Comparison of ENCODE assay signal across 15 cellular contexts in genomic region chr12:132517740-132518100, GRCh38.
"Had no signal": no experiment of that assay in that cellular context is flagged by ENCODE, and none has a peak within 500 bp of the region (broad histone marks: within the 10 kb centered on the region; RNA-seq: fewer than 3 reads in every experiment).

No MANE protein-coding gene starts in this region.

- H3K27me3 ChIP-seq: ovary, stomach, tibial artery had no signal

- ATAC-seq: activated T-helper 17 cell treated with anti-CD3 and anti-CD28 coated beads, Interleukin-2, amount 50 U/mL, for 72 hours; left cardiac atrium had no signal

- H3K27me3 Mint-ChIP-seq: activated B cell treated with CpG ODN at 0.5 μM for 24 hours; activated CD4-positive, alpha-beta T cell treated with anti-CD3 and anti-CD28 coated beads, Interleukin-2, amount 10 ng/mL, durations not matched to agents 7 days and 5 days; activated T-helper 17 cell treated with anti-CD3 and anti-CD28 coated beads, Interleukin-2, amount 50 U/mL, for 72 hours; memory B cell had no signal

- H3K27ac Mint-ChIP-seq: activated B cell treated with CpG ODN at 0.5 μM for 24 hours; activated CD4-positive, alpha-beta T cell treated with anti-CD3 and anti-CD28 coated beads, Interleukin-2, amount 10 ng/mL, durations not matched to agents 7 days and 5 days; activated naive CD4-positive, alpha-beta T cell treated with anti-CD3 and anti-CD28 coated beads for 36 hours; activated T-helper 17 cell treated with anti-CD3 and anti-CD28 coated beads, Interleukin-2, amount 50 U/mL, for 72 hours; memory B cell had no signal

- H3K9me3 ChIP-seq: ovary, stomach had no signal

- H3K36me3 ChIP-seq: ovary had no signal

- H3K4me3 Mint-ChIP-seq: activated B cell treated with CpG ODN at 0.5 μM for 24 hours; activated CD4-positive, alpha-beta T cell treated with anti-CD3 and anti-CD28 coated beads, Interleukin-2, amount 10 ng/mL, durations not matched to agents 7 days and 5 days; activated naive CD4-positive, alpha-beta T cell treated with anti-CD3 and anti-CD28 coated beads for 36 hours; activated T-helper 17 cell treated with anti-CD3 and anti-CD28 coated beads, Interleukin-2, amount 50 U/mL, for 72 hours; memory B cell had no signal

- H3K27ac ChIP-seq: coronary artery, ovary, skin epidermis, tibial artery had no signal

- H3K4me3 ChIP-seq: coronary artery, ovary, skin epidermis, stomach, tibial artery had no signal

- DNase-seq: activated B cell treated with CpG ODN at 0.5 μM for 24 hours; activated CD4-positive, alpha-beta T cell treated with anti-CD3 and anti-CD28 coated beads, Interleukin-2, amount 10 ng/mL, durations not matched to agents 7 days and 5 days; activated naive CD4-positive, alpha-beta T cell treated with anti-CD3 and anti-CD28 coated beads for 36 hours; activated T-cell treated with anti-CD3 and anti-CD28 coated beads for 4 hours; effector CD8-positive, alpha-beta T cell; left cardiac atrium; ovary; stimulated activated CD4-positive, alpha-beta T cell treated with anti-CD3 and anti-CD28 coated beads, Interleukin-4, amount 100 ng/mL, for 4 hours; stomach; T-helper 1 cell; tibial artery had no signal
